Comparison of ENCODE assay signal across 8 cellular contexts in genomic region chr19:43798546-43799409, GRCh38. TPM values are rescaled to one million over a fixed set of nuclear protein-coding genes. Genes with fewer than 3 reads are reported as not detected.
A peak's percentile ranks its signal among the peaks of the same experiment; 100 is the strongest.
DNase-seq lines count a peak whose midpoint lies in the region; ATAC-seq lines count a peak whose summit lies in the region.

No MANE protein-coding gene starts in this region.

- DNase-seq in COR-L47 (lab: John Stamatoyannopoulos, UW) (peak; percentile 86), NCI-H2107 (lab: John Stamatoyannopoulos, UW) (peak; percentile 34), epithelial cell of prostate (ENCODE audit: low read depth, low spot score) (no peak), superior temporal gyrus (ENCODE audit: extremely low spot score) (peak; percentile 17), cortex of kidney (lab: John Stamatoyannopoulos, UW) (no peak)
- peak; percentile 24 for DNase-seq in activated CD8-positive, alpha-beta memory T cell treated with anti-CD3 and anti-CD28 coated beads, Interleukin-2, amount 50 U/mL, for 24 hours (ENCODE audit: extremely low read depth)
- peak in 8 of 10 donors; percentile 33 to 78 (median 42) for DNase-seq in naive thymus-derived CD8-positive, alpha-beta T cell

- peaks cover 0 to 4% (median 4%) of the 10 kb centered on the region in 3 donors for H3K36me3 Mint-ChIP-seq in naive thymus-derived CD8-positive, alpha-beta T cell

- H3K27ac Mint-ChIP-seq in naive thymus-derived CD8-positive, alpha-beta T cell: peak overlapping the region in 4 of 10 donors; percentile 62 to 76 (median 72)

- peaks cover 8 to 41% (median 23%) of the 10 kb centered on the region in 5 donors for H3K27me3 Mint-ChIP-seq in naive thymus-derived CD8-positive, alpha-beta T cell

- peaks cover 10 to 23% (median 14%) of the 10 kb centered on the region in 4 donors for H3K4me1 Mint-ChIP-seq in naive thymus-derived CD8-positive, alpha-beta T cell

- peak; percentile 91 to 96 for ATAC-seq in naive thymus-derived CD8-positive, alpha-beta T cell
- no peak for ATAC-seq in GM19397 (IDR thresholded peaks at IDR 0.05; ENCODE audit: unreplicated experiment)

- POLR2A ChIA-PET in naive thymus-derived CD8-positive, alpha-beta T cell (lab: Charles Lee): interaction anchor here (0.6 kb wide), 1 partner anchor 83 kb away, joined by 4 read pairs; the partner anchor contains the start of gene IRGC

- peaks cover 0 to 9% (median 0%) of the 10 kb centered on the region in 9 donors for H3K9me3 Mint-ChIP-seq in naive thymus-derived CD8-positive, alpha-beta T cell

- H3K4me3 Mint-ChIP-seq in naive thymus-derived CD8-positive, alpha-beta T cell: peak overlapping the region; percentile 61 to 89 (median 80)

- peak overlapping the region; percentile 42 for H3K27ac ChIP-seq in epithelial cell of prostate

RNA-seq across cellular contexts. Expression of gene LYPD5, which starts 3.5 kb away (rescaled TPM):
- under 1 TPM; 0.60 to 0.69 TPM for total RNA-seq in naive thymus-derived CD8-positive, alpha-beta T cell
- under 1 TPM in 2 of 3 donors, not detected in 1; 0.07 to 0.72 TPM for polyA plus RNA-seq in naive thymus-derived CD8-positive, alpha-beta T cell

RNA-seq across cellular contexts. Expression of gene KCNN4, which starts 18.0 kb away (rescaled TPM):
- total RNA-seq in naive thymus-derived CD8-positive, alpha-beta T cell: 100 to 1,000 TPM in 1 of 2 experiments, 10 to 100 TPM in 1; 92.9 to 103 TPM
- polyA plus RNA-seq in naive thymus-derived CD8-positive, alpha-beta T cell: 10 to 100 TPM in 2 of 3 donors, 1 to 10 TPM in 1; 7.6 to 28.6 (median 11.7) TPM

RNA-seq across cellular contexts. Expression of gene ZNF283, which starts 28.3 kb away (rescaled TPM):
- 10 to 100 TPM; 24.2 to 25.8 TPM for total RNA-seq in naive thymus-derived CD8-positive, alpha-beta T cell
- 1 to 10 TPM; 3.3 to 4.3 (median 3.7) TPM for polyA plus RNA-seq in naive thymus-derived CD8-positive, alpha-beta T cell

RNA-seq across cellular contexts. Expression of gene SMG9, which starts 44.0 kb away (rescaled TPM):
- 10 to 100 TPM; 48.9 to 51.9 TPM for total RNA-seq in naive thymus-derived CD8-positive, alpha-beta T cell
- 1 to 10 TPM; 3.4 to 8.3 (median 8.3) TPM for polyA plus RNA-seq in naive thymus-derived CD8-positive, alpha-beta T cell

Comparison
In these comparisons a context has a peak if more than half of its experiments do, and no peak if none do; other contexts are left out.
1. DNase-seq: peak in COR-L47 (single experiment), NCI-H2107 (single experiment), activated CD8-positive, alpha-beta memory T cell treated with anti-CD3 and anti-CD28 coated beads, Interleukin-2, amount 50 U/mL, for 24 hours (single experiment), naive thymus-derived CD8-positive, alpha-beta T cell (8 of 10) and superior temporal gyrus (single experiment); none in epithelial cell of prostate (single experiment) and cortex of kidney (single experiment).